In genomic region chr9:87714819-87715218, GRCh38 we compare ENCODE assay signal across 9 cellular contexts. TPM values are rescaled to one million over a fixed set of nuclear protein-coding genes. Genes with fewer than 3 reads are reported as not detected.
A peak's percentile ranks its signal among the peaks of the same experiment; 100 is the strongest.
DNase-seq lines count a peak whose midpoint lies in the region; ATAC-seq and TF ChIP-seq lines count a peak whose summit lies in the region.
"Had no signal": no experiment of that assay in that cellular context is flagged by ENCODE, and none has a peak within 500 bp of the region (broad histone marks: within the 10 kb centered on the region; RNA-seq: fewer than 3 reads in every experiment).

No MANE protein-coding gene starts in this region.

- H3K27me3 ChIP-seq in adrenal gland: no peaks in the 10 kb centered on the region
- no peaks in the 10 kb centered on the region for H3K27me3 ChIP-seq in thyroid gland

- no peak overlapping the region for H3K4me3 Mint-ChIP-seq in stimulated activated naive CD8-positive, alpha-beta T cell treated with anti-CD3 and anti-CD28 coated beads, Interleukin-15, amount 100 ng/mL, for 72 hours

- TF ChIP-seq CTCF in adrenal gland (IDR thresholded peaks at IDR 0.05): no peak
- no peak for TF ChIP-seq CTCF in thyroid gland (IDR thresholded peaks at IDR 0.05)

- H3K27ac ChIP-seq in adrenal gland: peak overlapping the region in 3 of 5 donors; percentile 35 to 92 (median 75)
- H3K27ac ChIP-seq in thyroid gland: peak overlapping the region in 2 of 3 donors; percentile 17 to 58

- TF ChIP-seq POLR2A in adrenal gland (IDR thresholded peaks at IDR 0.05) (no peak), thyroid gland (IDR thresholded peaks at IDR 0.05) (no peak)

- ATAC-seq in stimulated activated naive CD8-positive, alpha-beta T cell treated with anti-CD3 and anti-CD28 coated beads, Interleukin-15, amount 100 ng/mL, for 72 hours: no peak

- no peak overlapping the region for H3K27ac Mint-ChIP-seq in stimulated activated naive CD8-positive, alpha-beta T cell treated with anti-CD3 and anti-CD28 coated beads, Interleukin-15, amount 100 ng/mL, for 72 hours

- peak; percentile 8 for DNase-seq in DMS153 (lab: John Stamatoyannopoulos, UW)
- no peak for DNase-seq in DMS153 treated with DMSO at 0.1 percent for 48 hours (lab: John Stamatoyannopoulos, UW; ENCODE audit: unreplicated experiment)
- peak in 6 of 7 donors; percentile 45 to 76 (median 64) for DNase-seq in adrenal gland
- peak; percentile 26 to 49 for DNase-seq in hippocampal formation (lab: John Stamatoyannopoulos, UW)
- DNase-seq in thyroid gland: peak; percentile 22 to 29
- DNase-seq in activated CD8-positive, alpha-beta memory T cell treated with anti-CD3 and anti-CD28 coated beads for 24 hours: no peak
- no peak for DNase-seq in stimulated activated naive CD8-positive, alpha-beta T cell treated with anti-CD3 and anti-CD28 coated beads, Interleukin-15, amount 100 ng/mL, for 72 hours
- DNase-seq in NCI-H2107 (lab: John Stamatoyannopoulos, UW): no peak
- DNase-seq: 8988T had no signal

- intact Hi-C loops in adrenal gland (cut with DNase I): loop anchor here in 1 of 2 donors (10.0 kb wide), 1 partner anchor 80 kb away; no protein-coding TSS in a partner anchor
- intact Hi-C loops in thyroid gland (cut with DNase I): no loop called here

- H3K9me3 Mint-ChIP-seq in stimulated activated naive CD8-positive, alpha-beta T cell treated with anti-CD3 and anti-CD28 coated beads, Interleukin-15, amount 100 ng/mL, for 72 hours: no peaks in the 10 kb centered on the region

- H3K4me1 Mint-ChIP-seq in stimulated activated naive CD8-positive, alpha-beta T cell treated with anti-CD3 and anti-CD28 coated beads, Interleukin-15, amount 100 ng/mL, for 72 hours: no peaks in the 10 kb centered on the region

- 55 to 57% (median 55%) methylated on average over 2 of the region's 2 CpGs for WGBS in adrenal gland, 4 donors
- WGBS in thyroid gland, 2 donors: 77 to 80% methylated on average over 2 of the region's 2 CpGs

- peaks cover 6 to 34% of the 10 kb centered on the region in 2 donors for H3K4me1 ChIP-seq in adrenal gland (replicated peaks in 1 of 2)
- peaks cover 10 to 17% of the 10 kb centered on the region in 2 donors for H3K4me1 ChIP-seq in thyroid gland

- H3K9me3 ChIP-seq in adrenal gland (replicated peaks in 1 of 3) (no peaks in the 10 kb centered on the region), thyroid gland (no peaks in the 10 kb centered on the region)

- H3K36me3 ChIP-seq in adrenal gland (replicated peaks in 1 of 2) (no peaks in the 10 kb centered on the region), thyroid gland (no peaks in the 10 kb centered on the region)

- H3K27me3 Mint-ChIP-seq in stimulated activated naive CD8-positive, alpha-beta T cell treated with anti-CD3 and anti-CD28 coated beads, Interleukin-15, amount 100 ng/mL, for 72 hours: peaks cover 13% of the 10 kb centered on the region

- H3K4me3 ChIP-seq in adrenal gland (no peak overlapping the region), thyroid gland (replicated peaks in 1 of 3) (no peak overlapping the region)

RNA-seq across cellular contexts. Expression of gene CTSL, which starts 11.1 kb away (rescaled TPM):
- total RNA-seq in adrenal gland: 100 to 1,000 TPM in 7 of 8 donors, 10 to 100 TPM in 1; 94.6 to 208 (median 159) TPM
- polyA plus RNA-seq in adrenal gland: 100 to 1,000 TPM in 2 of 3 donors, 10 to 100 TPM in 1; 65.2 to 134 (median 109) TPM
- 100 to 1,000 TPM in 3 of 4 donors, 10 to 100 TPM in 1; 62.0 to 172 (median 112) TPM for total RNA-seq in thyroid gland

Comparison
In these comparisons a context has a peak if more than half of its experiments do, and no peak if none do; other contexts are left out.
1. DNase-seq: peak in DMS153 (single experiment), adrenal gland (6 of 7), hippocampal formation (2 of 2) and thyroid gland (2 of 2); none in DMS153 treated with DMSO at 0.1 percent for 48 hours (single experiment), activated CD8-positive, alpha-beta memory T cell treated with anti-CD3 and anti-CD28 coated beads for 24 hours (single experiment), stimulated activated naive CD8-positive, alpha-beta T cell treated with anti-CD3 and anti-CD28 coated beads, Interleukin-15, amount 100 ng/mL, for 72 hours (0 of 2) and NCI-H2107 (single experiment).